1 cellular context compared by ENCODE assay signal in the genomic region with DNA sequence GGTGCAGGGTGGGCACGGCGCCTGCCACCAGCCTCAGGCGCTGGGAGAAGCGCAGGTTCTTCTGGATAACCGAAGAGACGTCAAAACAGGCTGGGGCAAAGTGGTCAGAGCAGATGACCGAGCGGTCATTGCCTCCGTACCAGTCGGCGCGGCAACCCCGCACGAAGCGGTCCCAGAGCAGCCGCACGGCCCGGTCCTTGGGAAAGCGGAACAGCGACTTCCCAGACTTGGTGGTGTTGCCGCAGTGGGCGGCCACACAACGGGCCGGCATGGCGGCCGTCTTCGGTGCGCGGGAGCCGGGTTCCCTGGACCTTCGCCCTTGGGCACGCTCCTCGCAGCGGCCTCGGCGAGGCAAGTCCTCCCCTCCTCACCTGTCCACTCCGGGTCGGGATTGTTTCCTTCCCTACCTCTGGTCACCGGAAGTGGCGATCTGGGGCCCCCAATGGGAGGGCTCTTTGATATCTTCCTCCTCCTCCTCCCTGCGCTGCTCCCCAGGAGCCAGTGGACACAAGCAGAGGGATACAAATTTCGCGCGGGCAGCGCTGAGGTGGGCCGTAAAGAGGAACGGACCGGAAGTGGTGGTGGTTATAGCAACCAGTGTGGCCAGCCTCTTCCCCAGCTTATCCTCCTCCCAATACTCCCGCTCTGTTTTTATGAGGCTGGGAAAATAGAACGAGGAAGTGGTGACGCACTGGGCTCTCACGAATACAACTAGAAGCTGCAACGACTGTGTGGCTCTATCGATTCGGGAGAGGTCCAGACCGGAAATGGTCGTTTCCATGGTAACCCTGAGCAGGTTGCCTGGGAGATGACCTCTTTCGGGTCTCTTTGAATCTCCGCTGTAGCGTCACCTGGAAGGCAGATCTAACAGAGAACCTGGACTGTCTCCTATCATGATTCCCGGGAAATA.
TF ChIP-seq lines count a peak whose summit lies in the region.

TSS of gene LRRC49 (plus strand) at position 825 of the 910 bp plus-strand sequence. CDS start at position 894, 69 bp downstream.
TSS of gene THAP10 (minus strand) at position 432 of the 910 bp plus-strand sequence. CDS start at position 271, 161 bp downstream.

TF ChIP-seq in HepG2, 621 proteins besides CTCF, POLR2A, EP300 and RAD21 (continued from another document and continues in another):
- no peak for TF ChIP-seq SOX6 (IDR thresholded peaks at IDR 0.05)
- peak; percentile 42 for TF ChIP-seq SOX6 (CRISPR knock-in tag; IDR thresholded peaks at IDR 0.05)
- TF ChIP-seq ATF1 (CRISPR knock-in tag; IDR thresholded peaks at IDR 0.05): 0 out of 2 replicates have a peak, but pooled peaks have one; percentile 53
- TF ChIP-seq ASH2L (IDR thresholded peaks at IDR 0.05; ENCODE audit: insufficient read length, low read depth, low read length): peak; percentile 92
- peak; percentile 46; the same call in 1 of the 2 replicates for TF ChIP-seq TCF7 (IDR thresholded peaks at IDR 0.05; ENCODE audit: low read depth)
- TF ChIP-seq ZNF562 (CRISPR knock-in tag; IDR thresholded peaks at IDR 0.05; ENCODE audit: borderline replicate concordance): no peak
- no peak for TF ChIP-seq ZNF883 (CRISPR knock-in tag; IDR thresholded peaks at IDR 0.05; ENCODE audit: not compliant biosample characterization)
- no peak for TF ChIP-seq AHR (CRISPR knock-in tag; IDR thresholded peaks at IDR 0.05)
- TF ChIP-seq, protein P1, sequence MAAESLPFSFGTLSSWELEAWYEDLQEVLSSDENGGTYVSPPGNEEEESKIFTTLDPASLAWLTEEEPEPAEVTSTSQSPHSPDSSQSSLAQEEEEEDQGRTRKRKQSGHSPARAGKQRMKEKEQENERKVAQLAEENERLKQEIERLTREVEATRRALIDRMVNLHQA (CRISPR knock-in tag; IDR thresholded peaks at IDR 0.05): no peak
- TF ChIP-seq, protein P2, sequence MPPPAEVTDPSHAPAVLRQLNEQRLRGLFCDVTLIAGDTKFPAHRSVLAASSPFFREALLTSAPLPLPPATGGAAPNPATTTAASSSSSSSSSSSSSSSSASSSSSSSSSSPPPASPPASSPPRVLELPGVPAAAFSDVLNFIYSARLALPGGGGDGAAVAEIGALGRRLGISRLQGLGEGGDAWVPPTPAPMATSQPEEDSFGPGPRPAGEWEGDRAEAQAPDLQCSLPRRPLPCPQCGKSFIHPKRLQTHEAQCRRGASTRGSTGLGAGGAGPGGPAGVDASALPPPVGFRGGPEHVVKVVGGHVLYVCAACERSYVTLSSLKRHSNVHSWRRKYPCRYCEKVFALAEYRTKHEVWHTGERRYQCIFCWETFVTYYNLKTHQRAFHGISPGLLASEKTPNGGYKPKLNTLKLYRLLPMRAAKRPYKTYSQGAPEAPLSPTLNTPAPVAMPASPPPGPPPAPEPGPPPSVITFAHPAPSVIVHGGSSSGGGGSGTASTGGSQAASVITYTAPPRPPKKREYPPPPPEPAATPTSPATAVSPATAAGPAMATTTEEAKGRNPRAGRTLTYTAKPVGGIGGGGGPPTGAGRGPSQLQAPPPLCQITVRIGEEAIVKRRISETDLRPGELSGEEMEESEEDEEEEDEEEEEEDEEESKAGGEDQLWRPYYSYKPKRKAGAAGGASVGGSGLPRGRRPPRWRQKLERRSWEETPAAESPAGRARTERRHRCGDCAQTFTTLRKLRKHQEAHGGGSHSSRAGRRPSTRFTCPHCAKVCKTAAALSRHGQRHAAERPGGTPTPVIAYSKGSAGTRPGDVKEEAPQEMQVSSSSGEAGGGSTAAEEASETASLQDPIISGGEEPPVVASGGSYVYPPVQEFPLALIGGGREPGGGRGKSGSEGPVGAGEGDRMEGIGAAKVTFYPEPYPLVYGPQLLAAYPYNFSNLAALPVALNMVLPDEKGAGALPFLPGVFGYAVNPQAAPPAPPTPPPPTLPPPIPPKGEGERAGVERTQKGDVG (CRISPR knock-in tag; IDR thresholded peaks at IDR 0.05; ENCODE audit: borderline replicate concordance): no peak
- 0 out of 2 replicates have a peak, but pooled peaks have one; percentile 66 for TF ChIP-seq ZSCAN20 (CRISPR knock-in tag; IDR thresholded peaks at IDR 0.05; ENCODE audit: borderline replicate concordance)
- no peak for TF ChIP-seq CENPT (CRISPR knock-in tag; IDR thresholded peaks at IDR 0.05; ENCODE audit: low read depth)
- no peak for TF ChIP-seq ZNF652 (CRISPR knock-in tag; IDR thresholded peaks at IDR 0.05; ENCODE audit: borderline replicate concordance, low read depth)
- peak; percentile 58; the same call in 1 of the 2 replicates for TF ChIP-seq TAF1 (CRISPR knock-in tag; IDR thresholded peaks at IDR 0.05)
- TF ChIP-seq FOXK1 (CRISPR knock-in tag; IDR thresholded peaks at IDR 0.05; ENCODE audit: borderline replicate concordance, low read depth): peak; percentile 71; the same call in 1 of the 2 replicates
- TF ChIP-seq ZNF503 (CRISPR knock-in tag; IDR thresholded peaks at IDR 0.05): peak; percentile 14; the same call in 1 of the 2 replicates
- peak; percentile 88 for TF ChIP-seq XRCC5 (optimal IDR thresholded peaks at IDR 0.05; ENCODE audit: low read length)
- no peak for TF ChIP-seq BHLHE40 (IDR thresholded peaks at IDR 0.05; ENCODE audit: low read length)
- no peak for TF ChIP-seq DPF2 (CRISPR knock-in tag; IDR thresholded peaks at IDR 0.05; ENCODE audit: borderline replicate concordance, low read depth)
- peak; percentile 63; the same call in 1 of the 2 replicates for TF ChIP-seq ZNF501 (CRISPR knock-in tag; IDR thresholded peaks at IDR 0.05)
- TF ChIP-seq, protein P3, sequence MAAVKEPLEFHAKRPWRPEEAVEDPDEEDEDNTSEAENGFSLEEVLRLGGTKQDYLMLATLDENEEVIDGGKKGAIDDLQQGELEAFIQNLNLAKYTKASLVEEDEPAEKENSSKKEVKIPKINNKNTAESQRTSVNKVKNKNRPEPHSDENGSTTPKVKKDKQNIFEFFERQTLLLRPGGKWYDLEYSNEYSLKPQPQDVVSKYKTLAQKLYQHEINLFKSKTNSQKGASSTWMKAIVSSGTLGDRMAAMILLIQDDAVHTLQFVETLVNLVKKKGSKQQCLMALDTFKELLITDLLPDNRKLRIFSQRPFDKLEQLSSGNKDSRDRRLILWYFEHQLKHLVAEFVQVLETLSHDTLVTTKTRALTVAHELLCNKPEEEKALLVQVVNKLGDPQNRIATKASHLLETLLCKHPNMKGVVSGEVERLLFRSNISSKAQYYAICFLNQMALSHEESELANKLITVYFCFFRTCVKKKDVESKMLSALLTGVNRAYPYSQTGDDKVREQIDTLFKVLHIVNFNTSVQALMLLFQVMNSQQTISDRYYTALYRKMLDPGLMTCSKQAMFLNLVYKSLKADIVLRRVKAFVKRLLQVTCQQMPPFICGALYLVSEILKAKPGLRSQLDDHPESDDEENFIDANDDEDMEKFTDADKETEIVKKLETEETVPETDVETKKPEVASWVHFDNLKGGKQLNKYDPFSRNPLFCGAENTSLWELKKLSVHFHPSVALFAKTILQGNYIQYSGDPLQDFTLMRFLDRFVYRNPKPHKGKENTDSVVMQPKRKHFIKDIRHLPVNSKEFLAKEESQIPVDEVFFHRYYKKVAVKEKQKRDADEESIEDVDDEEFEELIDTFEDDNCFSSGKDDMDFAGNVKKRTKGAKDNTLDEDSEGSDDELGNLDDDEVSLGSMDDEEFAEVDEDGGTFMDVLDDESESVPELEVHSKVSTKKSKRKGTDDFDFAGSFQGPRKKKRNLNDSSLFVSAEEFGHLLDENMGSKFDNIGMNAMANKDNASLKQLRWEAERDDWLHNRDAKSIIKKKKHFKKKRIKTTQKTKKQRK (IDR thresholded peaks at IDR 0.05; ENCODE audit: low read length): no peak
- TF ChIP-seq GABPB1 (CRISPR knock-in tag; IDR thresholded peaks at IDR 0.05): peak; percentile 98
- TF ChIP-seq SAP130 (CRISPR knock-in tag; IDR thresholded peaks at IDR 0.05; ENCODE audit: low read depth): peak; percentile 98
- no peak for TF ChIP-seq REXO4 (CRISPR knock-in tag; IDR thresholded peaks at IDR 0.05; ENCODE audit: borderline replicate concordance)
- TF ChIP-seq, protein P4, sequence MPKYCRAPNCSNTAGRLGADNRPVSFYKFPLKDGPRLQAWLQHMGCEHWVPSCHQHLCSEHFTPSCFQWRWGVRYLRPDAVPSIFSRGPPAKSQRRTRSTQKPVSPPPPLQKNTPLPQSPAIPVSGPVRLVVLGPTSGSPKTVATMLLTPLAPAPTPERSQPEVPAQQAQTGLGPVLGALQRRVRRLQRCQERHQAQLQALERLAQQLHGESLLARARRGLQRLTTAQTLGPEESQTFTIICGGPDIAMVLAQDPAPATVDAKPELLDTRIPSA (CRISPR knock-in tag; IDR thresholded peaks at IDR 0.05; ENCODE audit: borderline replicate concordance): no peak
- TF ChIP-seq TARDBP (CRISPR knock-in tag; IDR thresholded peaks at IDR 0.05): peak; percentile 57; the same call in 1 of the 2 replicates
- TF ChIP-seq NFYB (CRISPR knock-in tag; IDR thresholded peaks at IDR 0.05): peak; percentile 62
- TF ChIP-seq WIZ (CRISPR knock-in tag; IDR thresholded peaks at IDR 0.05): 0 out of 2 replicates have a peak, but pooled peaks have one; percentile 44
- TF ChIP-seq ZNF709 (CRISPR knock-in tag; IDR thresholded peaks at IDR 0.05): 0 out of 2 replicates have a peak, but pooled peaks have one; percentile 46
- no peak for TF ChIP-seq SNRNP70 (IDR thresholded peaks at IDR 0.05; ENCODE audit: low read depth, low read length)
- TF ChIP-seq ZFX (CRISPR knock-in tag; IDR thresholded peaks at IDR 0.05; ENCODE audit: low read depth): peak; percentile 67
- peak; percentile 70; the same call in 1 of the 2 replicates for TF ChIP-seq ZNF839 (CRISPR knock-in tag; IDR thresholded peaks at IDR 0.05; ENCODE audit: borderline replicate concordance)
- peak; percentile 58 for TF ChIP-seq ETV5 (CRISPR knock-in tag; IDR thresholded peaks at IDR 0.05; ENCODE audit: borderline replicate concordance)
- 0 out of 2 replicates have a peak, but pooled peaks have one; percentile 25 for TF ChIP-seq ZNF792 (CRISPR knock-in tag; IDR thresholded peaks at IDR 0.05)
- TF ChIP-seq, protein P5, sequence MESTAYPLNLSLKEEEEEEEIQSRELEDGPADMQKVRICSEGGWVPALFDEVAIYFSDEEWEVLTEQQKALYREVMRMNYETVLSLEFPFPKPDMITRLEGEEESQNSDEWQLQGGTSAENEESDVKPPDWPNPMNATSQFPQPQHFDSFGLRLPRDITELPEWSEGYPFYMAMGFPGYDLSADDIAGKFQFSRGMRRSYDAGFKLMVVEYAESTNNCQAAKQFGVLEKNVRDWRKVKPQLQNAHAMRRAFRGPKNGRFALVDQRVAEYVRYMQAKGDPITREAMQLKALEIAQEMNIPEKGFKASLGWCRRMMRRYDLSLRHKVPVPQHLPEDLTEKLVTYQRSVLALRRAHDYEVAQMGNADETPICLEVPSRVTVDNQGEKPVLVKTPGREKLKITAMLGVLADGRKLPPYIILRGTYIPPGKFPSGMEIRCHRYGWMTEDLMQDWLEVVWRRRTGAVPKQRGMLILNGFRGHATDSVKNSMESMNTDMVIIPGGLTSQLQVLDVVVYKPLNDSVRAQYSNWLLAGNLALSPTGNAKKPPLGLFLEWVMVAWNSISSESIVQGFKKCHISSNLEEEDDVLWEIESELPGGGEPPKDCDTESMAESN (CRISPR knock-in tag; conservative IDR thresholded peaks at IDR 0.05): 0 out of 2 replicates have a peak, but pooled peaks have one; percentile 32
- TF ChIP-seq ATF7-NPFF (CRISPR knock-in tag; IDR thresholded peaks at IDR 0.05; ENCODE audit: low read depth): no peak
- no peak for TF ChIP-seq ZFP36 (IDR thresholded peaks at IDR 0.05; ENCODE audit: borderline replicate concordance, low read depth, low read length, partially characterized antibody)
- TF ChIP-seq TBX2 (CRISPR knock-in tag; IDR thresholded peaks at IDR 0.05; ENCODE audit: borderline replicate concordance): no peak; the same call in 1 of the 2 replicates
- TF ChIP-seq ZNF614 (CRISPR knock-in tag; IDR thresholded peaks at IDR 0.05; ENCODE audit: borderline replicate concordance): 0 out of 2 replicates have a peak, but pooled peaks have one; percentile 47
- TF ChIP-seq, protein P6, sequence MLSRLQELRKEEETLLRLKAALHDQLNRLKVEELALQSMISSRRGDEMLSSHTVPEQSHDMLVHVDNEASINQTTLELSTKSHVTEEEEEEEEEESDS (CRISPR knock-in tag; IDR thresholded peaks at IDR 0.05; ENCODE audit: borderline replicate concordance): no peak
- peak; percentile 58; the same call in 1 of the 2 replicates for TF ChIP-seq ZNF788 (CRISPR knock-in tag; IDR thresholded peaks at IDR 0.05; ENCODE audit: borderline replicate concordance)
- TF ChIP-seq ZNF296 (CRISPR knock-in tag; conservative IDR thresholded peaks at IDR 0.05): 0 out of 2 replicates have a peak, but pooled peaks have one; percentile 67
